ENCODE assay signal across 8 cellular contexts in the genomic region with DNA sequence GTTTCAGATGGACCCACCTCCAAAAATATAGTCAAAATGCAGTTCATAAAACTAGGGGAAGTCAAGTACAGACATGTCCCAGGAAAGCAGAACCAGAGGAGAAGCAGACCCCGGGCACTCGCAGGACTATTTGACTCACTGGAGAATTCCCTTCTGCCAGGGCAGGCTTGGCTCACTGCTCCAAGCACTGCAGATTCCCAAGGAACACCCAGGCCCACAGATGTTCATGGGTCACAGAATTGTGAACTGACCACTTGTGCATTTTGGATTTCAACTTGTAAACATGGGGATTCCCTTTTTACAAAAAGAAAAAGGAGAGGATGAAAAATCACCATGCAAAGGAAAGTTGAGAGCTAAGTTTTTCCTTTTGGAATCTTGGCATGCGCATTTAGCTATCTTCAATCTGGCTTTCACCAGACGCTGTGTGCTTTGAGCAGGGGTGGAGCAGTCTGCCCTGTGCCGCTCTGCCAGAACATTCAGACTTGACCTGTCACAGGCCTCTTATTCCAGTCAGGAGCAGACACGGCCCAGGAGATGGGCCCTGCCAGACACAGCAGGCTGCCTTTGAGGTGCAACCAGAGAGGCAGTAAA.
DNase-seq lines count a peak whose midpoint lies in the region; ATAC-seq, FAIRE-seq and TF ChIP-seq lines count a peak whose summit lies in the region.

No MANE protein-coding gene starts in this region.

- no peak overlapping the region for H3K9ac ChIP-seq in Karpas-422 (ENCODE audit: low read length)

- TF ChIP-seq POLR2A in H54 (IDR thresholded peaks at IDR 0.05; ENCODE audit: low read depth, low read length) = no peak

- H3K27me3 Mint-ChIP-seq in activated T-helper 1 cell treated with anti-CD3 and anti-CD28 coated beads, Interleukin-12 subunit alpha, Interleukin-12 subunit beta, Interleukin-2, Interleukin-4 antibody, amounts not matched to agents 30 ng/mL and 10 ng/mL and 1 ng/mL, durations not matched to agents 14 hours and 24 hours and 36 hours (ENCODE audit: insufficient read depth) = no peaks in the 10 kb centered on the region
- no peaks in the 10 kb centered on the region for H3K27me3 Mint-ChIP-seq in stimulated activated naive B cell treated with anti-CD40 and anti-IgM and Interleukin-4, amounts not matched to agents 10 μg/mL and 1 μg/mL and 100 μg/mL, for 72 hours

- FAIRE-seq in H54 (lab: Jason Lieb, UNC) = peak; percentile 38

- H3K4me3 Mint-ChIP-seq in activated T-helper 1 cell treated with anti-CD3 and anti-CD28 coated beads, Interleukin-12 subunit alpha, Interleukin-12 subunit beta, Interleukin-2, Interleukin-4 antibody, amounts not matched to agents 30 ng/mL and 10 ng/mL and 1 ng/mL, durations not matched to agents 14 hours and 24 hours and 36 hours = no peak overlapping the region
- no peak overlapping the region for H3K4me3 Mint-ChIP-seq in stimulated activated naive B cell treated with anti-CD40 and anti-IgM and Interleukin-4, amounts not matched to agents 10 μg/mL and 1 μg/mL and 100 μg/mL, for 72 hours

- no peak overlapping the region for H2AFZ ChIP-seq in Karpas-422 (ENCODE audit: low read length)

- intact Hi-C loops in activated T-helper 1 cell treated with anti-CD3 and anti-CD28 coated beads, Interleukin-12 subunit alpha, Interleukin-12 subunit beta, Interleukin-2, Interleukin-4 antibody, amounts not matched to agents 30 ng/mL and 10 ng/mL and 1 ng/mL, durations not matched to agents 14 hours and 24 hours and 36 hours (cut with micrococcal nuclease) = loop anchor here (5.0 kb wide), 1 partner anchor 192 kb away; no protein-coding TSS in a partner anchor

- H3K36me3 ChIP-seq in right atrium auricular region (no peaks in the 10 kb centered on the region), Karpas-422 (ENCODE audit: insufficient read depth, low read length) (no peaks in the 10 kb centered on the region)

- H3K27ac Mint-ChIP-seq in activated T-helper 1 cell treated with anti-CD3 and anti-CD28 coated beads, Interleukin-12 subunit alpha, Interleukin-12 subunit beta, Interleukin-2, Interleukin-4 antibody, amounts not matched to agents 30 ng/mL and 10 ng/mL and 1 ng/mL, durations not matched to agents 14 hours and 24 hours and 36 hours = peak overlapping the region; percentile 40
- H3K27ac Mint-ChIP-seq in stimulated activated naive B cell treated with anti-CD40 and anti-IgM and Interleukin-4, amounts not matched to agents 10 μg/mL and 1 μg/mL and 100 μg/mL, for 72 hours = peak overlapping the region; percentile 65

- H3K27me3 ChIP-seq in right atrium auricular region (no peaks in the 10 kb centered on the region), Karpas-422 (ENCODE audit: low read length) (no peaks in the 10 kb centered on the region)

- H3K4me1 Mint-ChIP-seq in activated T-helper 1 cell treated with anti-CD3 and anti-CD28 coated beads, Interleukin-12 subunit alpha, Interleukin-12 subunit beta, Interleukin-2, Interleukin-4 antibody, amounts not matched to agents 30 ng/mL and 10 ng/mL and 1 ng/mL, durations not matched to agents 14 hours and 24 hours and 36 hours (ENCODE audit: low read depth) = peaks cover 91% of the 10 kb centered on the region
- peaks cover 8 to 38% of the 10 kb centered on the region in 2 donors for H3K4me1 Mint-ChIP-seq in stimulated activated naive B cell treated with anti-CD40 and anti-IgM and Interleukin-4, amounts not matched to agents 10 μg/mL and 1 μg/mL and 100 μg/mL, for 72 hours

- no peaks in the 10 kb centered on the region for H3K9me3 Mint-ChIP-seq in activated T-helper 1 cell treated with anti-CD3 and anti-CD28 coated beads, Interleukin-12 subunit alpha, Interleukin-12 subunit beta, Interleukin-2, Interleukin-4 antibody, amounts not matched to agents 30 ng/mL and 10 ng/mL and 1 ng/mL, durations not matched to agents 14 hours and 24 hours and 36 hours
- no peaks in the 10 kb centered on the region for H3K9me3 Mint-ChIP-seq in stimulated activated naive B cell treated with anti-CD40 and anti-IgM and Interleukin-4, amounts not matched to agents 10 μg/mL and 1 μg/mL and 100 μg/mL, for 72 hours

- no peaks in the 10 kb centered on the region for H3K79me2 ChIP-seq in Karpas-422 (ENCODE audit: low read length)

- no peak for TF ChIP-seq CTCF in right atrium auricular region (IDR thresholded peaks at IDR 0.05)

- H3K4me3 ChIP-seq in right atrium auricular region = no peak overlapping the region
- no peak overlapping the region for H3K4me3 ChIP-seq in Karpas-422 (ENCODE audit: low read length)

- H4K20me1 ChIP-seq in Karpas-422 (ENCODE audit: insufficient read depth, low read depth, low read length) = no peaks in the 10 kb centered on the region

- H3K9me3 ChIP-seq in right atrium auricular region (no peaks in the 10 kb centered on the region), Karpas-422 (ENCODE audit: low read length) (no peaks in the 10 kb centered on the region)

- peak overlapping the region; percentile 55 to 56 for H3K27ac ChIP-seq in right atrium auricular region
- no peak overlapping the region for H3K27ac ChIP-seq in Karpas-422 (ENCODE audit: low read length)

- DNase-seq in H54 (ENCODE audit: insufficient read length, low spot score) (peak; percentile 8), right atrium auricular region (ENCODE audit: low spot score) (peak; percentile 75), Karpas-422 (no peak), ecto neural progenitor cell (ENCODE audit: low spot score) (no peak)
- no peak for DNase-seq in activated T-helper 1 cell treated with anti-CD3 and anti-CD28 coated beads, Interleukin-12 subunit alpha, Interleukin-12 subunit beta, Interleukin-2, Interleukin-4 antibody, amounts not matched to agents 30 ng/mL and 10 ng/mL and 1 ng/mL, durations not matched to agents 14 hours and 24 hours and 36 hours (ENCODE audit: low spot score)
- no peak for DNase-seq in stimulated activated naive B cell treated with anti-CD40 and anti-IgM and Interleukin-4, amounts not matched to agents 10 μg/mL and 1 μg/mL and 100 μg/mL, for 72 hours
- no peak for DNase-seq in activated CD4-positive, alpha-beta T cell treated with anti-CD3 and anti-CD28 coated beads, Interleukin-2, amount 50 U/mL, for 1 hour

- H3K4me1 ChIP-seq in right atrium auricular region (peaks cover 0 to 17% of the 10 kb centered on the region in 2 donors), Karpas-422 (ENCODE audit: low read length) (0 out of 2 replicates have a peak, but pooled peaks cover 2% of the 10 kb centered on the region)

- no peak overlapping the region for H3K4me2 ChIP-seq in Karpas-422 (ENCODE audit: low read depth, low read length, poor library complexity, severe bottlenecking)

- H3K36me3 Mint-ChIP-seq in activated T-helper 1 cell treated with anti-CD3 and anti-CD28 coated beads, Interleukin-12 subunit alpha, Interleukin-12 subunit beta, Interleukin-2, Interleukin-4 antibody, amounts not matched to agents 30 ng/mL and 10 ng/mL and 1 ng/mL, durations not matched to agents 14 hours and 24 hours and 36 hours (ENCODE audit: low read depth) = peaks cover 12% of the 10 kb centered on the region
- peaks cover 14 to 16% of the 10 kb centered on the region in 2 donors for H3K36me3 Mint-ChIP-seq in stimulated activated naive B cell treated with anti-CD40 and anti-IgM and Interleukin-4, amounts not matched to agents 10 μg/mL and 1 μg/mL and 100 μg/mL, for 72 hours

- ATAC-seq in stimulated activated naive B cell treated with anti-CD40 and anti-IgM and Interleukin-4, amounts not matched to agents 10 μg/mL and 1 μg/mL and 100 μg/mL, for 72 hours (replicated peaks) = peak; percentile 48 to 50
- no peak for ATAC-seq in GM18909 (IDR thresholded peaks at IDR 0.05; ENCODE audit: poor library complexity, unreplicated experiment)

- H3K9me2 ChIP-seq in Karpas-422 (replicated peaks; ENCODE audit: insufficient read depth, low read length) = no peaks in the 10 kb centered on the region

Comparison
In these comparisons a context has a peak if more than half of its experiments do, and no peak if none do; other contexts are left out.
1. DNase-seq: peak in H54 (single experiment) and right atrium auricular region (single experiment); none in activated T-helper 1 cell treated with anti-CD3 and anti-CD28 coated beads, Interleukin-12 subunit alpha, Interleukin-12 subunit beta, Interleukin-2, Interleukin-4 antibody, amounts not matched to agents 30 ng/mL and 10 ng/mL and 1 ng/mL, durations not matched to agents 14 hours and 24 hours and 36 hours (single experiment), stimulated activated naive B cell treated with anti-CD40 and anti-IgM and Interleukin-4, amounts not matched to agents 10 μg/mL and 1 μg/mL and 100 μg/mL, for 72 hours (single experiment), Karpas-422 (single experiment), activated CD4-positive, alpha-beta T cell treated with anti-CD3 and anti-CD28 coated beads, Interleukin-2, amount 50 U/mL, for 1 hour (single experiment) and ecto neural progenitor cell (single experiment).